ENCODE assay signal across 1 cellular context in genomic region chr3:125389282-125389681, GRCh38.
TF ChIP-seq lines count a peak whose summit lies in the region.

No MANE protein-coding gene starts in this region.

TF ChIP-seq in HepG2, 621 proteins besides CTCF, POLR2A, EP300 and RAD21:
- no peak for TF ChIP-seq ZNF138 (CRISPR knock-in tag; IDR thresholded peaks at IDR 0.05; ENCODE audit: low read depth)
- TF ChIP-seq BCL3 (CRISPR knock-in tag; IDR thresholded peaks at IDR 0.05): no peak
- TF ChIP-seq ZSCAN22 (CRISPR knock-in tag; IDR thresholded peaks at IDR 0.05): no peak
- peak; percentile 27; the same call in 1 of the 2 replicates for TF ChIP-seq CREB1 (IDR thresholded peaks at IDR 0.05)
- no peak for TF ChIP-seq CREB1 (CRISPR knock-in tag; IDR thresholded peaks at IDR 0.05)
- TF ChIP-seq YEATS4 (CRISPR knock-in tag; IDR thresholded peaks at IDR 0.05; ENCODE audit: borderline replicate concordance): no peak
- no peak for TF ChIP-seq ZNF383 (CRISPR knock-in tag; IDR thresholded peaks at IDR 0.05; ENCODE audit: borderline replicate concordance)
- peak; percentile 21; the same call in 1 of the 2 replicates for TF ChIP-seq NR2F6 (IDR thresholded peaks at IDR 0.05)
- no peak for TF ChIP-seq NR2F6 (CRISPR knock-in tag; IDR thresholded peaks at IDR 0.05)
- TF ChIP-seq THAP8 (CRISPR knock-in tag; IDR thresholded peaks at IDR 0.05; ENCODE audit: borderline replicate concordance): no peak
- TF ChIP-seq CREBL2 (CRISPR knock-in tag; IDR thresholded peaks at IDR 0.05; ENCODE audit: borderline replicate concordance): no peak
- no peak for TF ChIP-seq PBX2 (CRISPR knock-in tag; IDR thresholded peaks at IDR 0.05)
- no peak for TF ChIP-seq SOX6 (IDR thresholded peaks at IDR 0.05)
- peak; percentile 34; the same call in 1 of the 2 replicates for TF ChIP-seq SOX6 (CRISPR knock-in tag; IDR thresholded peaks at IDR 0.05)
- TF ChIP-seq KLF16 (CRISPR knock-in tag; IDR thresholded peaks at IDR 0.05): no peak
- TF ChIP-seq TSC22D2 (CRISPR knock-in tag; IDR thresholded peaks at IDR 0.05; ENCODE audit: borderline replicate concordance): no peak
- no peak for TF ChIP-seq NFKB2 (CRISPR knock-in tag; IDR thresholded peaks at IDR 0.05; ENCODE audit: borderline replicate concordance)
- no peak for TF ChIP-seq ZNF724P (CRISPR knock-in tag; IDR thresholded peaks at IDR 0.05; ENCODE audit: borderline replicate concordance)
- 0 out of 2 replicates have a peak, but pooled peaks have one; percentile 9 for TF ChIP-seq ATF7 (IDR thresholded peaks at IDR 0.05)
- no peak for TF ChIP-seq ATF7 (CRISPR knock-in tag; IDR thresholded peaks at IDR 0.05)
- TF ChIP-seq, protein P1, sequence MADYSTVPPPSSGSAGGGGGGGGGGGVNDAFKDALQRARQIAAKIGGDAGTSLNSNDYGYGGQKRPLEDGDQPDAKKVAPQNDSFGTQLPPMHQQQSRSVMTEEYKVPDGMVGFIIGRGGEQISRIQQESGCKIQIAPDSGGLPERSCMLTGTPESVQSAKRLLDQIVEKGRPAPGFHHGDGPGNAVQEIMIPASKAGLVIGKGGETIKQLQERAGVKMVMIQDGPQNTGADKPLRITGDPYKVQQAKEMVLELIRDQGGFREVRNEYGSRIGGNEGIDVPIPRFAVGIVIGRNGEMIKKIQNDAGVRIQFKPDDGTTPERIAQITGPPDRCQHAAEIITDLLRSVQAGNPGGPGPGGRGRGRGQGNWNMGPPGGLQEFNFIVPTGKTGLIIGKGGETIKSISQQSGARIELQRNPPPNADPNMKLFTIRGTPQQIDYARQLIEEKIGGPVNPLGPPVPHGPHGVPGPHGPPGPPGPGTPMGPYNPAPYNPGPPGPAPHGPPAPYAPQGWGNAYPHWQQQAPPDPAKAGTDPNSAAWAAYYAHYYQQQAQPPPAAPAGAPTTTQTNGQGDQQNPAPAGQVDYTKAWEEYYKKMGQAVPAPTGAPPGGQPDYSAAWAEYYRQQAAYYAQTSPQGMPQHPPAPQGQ (CRISPR knock-in tag; IDR thresholded peaks at IDR 0.05; ENCODE audit: borderline replicate concordance): no peak
- TF ChIP-seq SNAI1 (CRISPR knock-in tag; IDR thresholded peaks at IDR 0.05; ENCODE audit: borderline replicate concordance): no peak
